In the genomic region with DNA sequence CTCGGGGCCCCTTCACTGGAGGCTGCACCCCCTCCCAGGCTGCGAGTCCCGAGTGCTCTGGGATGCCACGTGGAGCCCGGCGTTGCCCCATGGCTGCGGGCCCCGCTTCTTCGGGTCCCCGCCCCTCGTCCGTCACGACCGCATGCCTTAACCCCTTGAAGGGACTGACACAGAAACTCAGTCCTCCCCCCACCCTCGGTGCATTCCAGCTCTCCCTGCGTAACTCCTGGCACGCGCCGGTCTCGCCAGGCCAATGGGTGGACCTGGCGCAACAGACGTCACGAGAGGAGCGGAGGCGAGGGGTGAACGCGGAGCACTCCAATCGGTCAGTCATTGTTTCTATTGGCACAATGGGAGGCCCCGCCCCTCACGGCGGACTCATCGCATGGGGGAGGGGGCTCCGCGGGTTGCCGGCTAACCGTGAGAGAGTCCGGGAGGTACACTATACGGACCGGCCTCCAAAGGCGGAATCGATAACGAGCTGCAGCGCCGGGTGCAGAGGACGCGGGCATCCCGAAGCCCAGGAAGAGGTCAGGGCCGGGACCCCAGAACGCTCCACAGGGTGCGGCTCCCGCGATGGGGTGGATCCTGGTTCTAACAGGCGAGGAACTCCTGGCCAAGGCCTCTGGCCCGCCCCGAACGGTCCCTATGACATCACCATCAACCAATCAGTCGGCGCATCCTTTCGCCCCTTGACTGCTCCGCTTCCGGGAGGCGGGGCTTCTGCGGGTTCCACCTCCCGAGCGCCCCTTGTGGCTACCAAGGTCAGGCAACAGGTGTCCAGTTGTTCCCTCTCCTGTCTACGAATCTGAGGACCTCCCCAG, we compare ENCODE assay signal across 8 cellular contexts. TPM values are rescaled to one million over a fixed set of nuclear protein-coding genes. Genes with fewer than 3 reads are reported as not detected.
DNase-seq lines count a peak whose midpoint lies in the region; ATAC-seq and TF ChIP-seq lines count a peak whose summit lies in the region.

No MANE protein-coding gene starts in this region.

- H3K9me3 ChIP-seq in left ventricle myocardium inferior (replicated peaks) (no peaks in the 10 kb centered on the region), upper lobe of right lung (no peaks in the 10 kb centered on the region)

- peaks cover 33% of the 10 kb centered on the region for H3K4me1 ChIP-seq in left ventricle myocardium inferior
- H3K4me1 ChIP-seq in upper lobe of right lung, result peaks cover 19% of the 10 kb centered on the region

- CTCF ChIA-PET in T-cell (lab: Charles Lee), result no interaction called here

- H3K4me1 Mint-ChIP-seq in T-cell, result peaks cover 14 to 26% (median 18%) of the 10 kb centered on the region in 3 donors

- peaks cover 19 to 25% of the 10 kb centered on the region in 2 donors for H3K27me3 Mint-ChIP-seq in T-cell

- ATAC-seq in HG02610 (IDR thresholded peaks at IDR 0.05; ENCODE audit: unreplicated experiment), result peak; percentile 87
- peak; percentile 74 to 84 (median 80) for ATAC-seq in T-cell (replicated peaks in 1 of 4)
- peak; percentile 90 for ATAC-seq in upper lobe of right lung

- peak overlapping the region in 1 of 2 donors; percentile 27 for H3K27ac Mint-ChIP-seq in T-cell

- H3K27ac ChIP-seq in left ventricle myocardium inferior (replicated peaks) (peak overlapping the region; percentile 81), upper lobe of right lung (peak overlapping the region; percentile 66)

- POLR2A ChIA-PET in T-cell (lab: Charles Lee), result no interaction called here

- TF ChIP-seq CTCF in GM12865 (IDR thresholded peaks at IDR 0.05; ENCODE audit: insufficient read depth, low read depth, low read length, missing control alignments), result peak; percentile 89
- TF ChIP-seq CTCF in left ventricle myocardium inferior (IDR thresholded peaks at IDR 0.05; ENCODE audit: borderline replicate concordance), result peak; percentile 69
- peak; percentile 61 for TF ChIP-seq CTCF in upper lobe of right lung (IDR thresholded peaks at IDR 0.05)

- H3K27me3 ChIP-seq in left ventricle myocardium inferior (ENCODE audit: low read depth), result peaks cover 50% of the 10 kb centered on the region
- peaks cover 31% of the 10 kb centered on the region for H3K27me3 ChIP-seq in upper lobe of right lung

- H3K36me3 ChIP-seq in left ventricle myocardium inferior, result no peaks in the 10 kb centered on the region
- H3K36me3 ChIP-seq in upper lobe of right lung, result no peaks in the 10 kb centered on the region

- intact Hi-C loops in left ventricle myocardium inferior (cut with micrococcal nuclease) (no loop called here), posterior vena cava (cut with DNase I) (no loop called here), upper lobe of right lung (cut with DNase I) (no loop called here)

- DNase-seq in GM12865 (ENCODE audit: low read depth), result peak; percentile 98
- peak; percentile 73 for DNase-seq in NCI-H1417 treated with DMSO at 0.1 percent for 48 hours (lab: John Stamatoyannopoulos, UW)
- DNase-seq in T-cell, result peak; percentile 49 to 87 (median 76)
- peak; percentile 66 to 97 (median 93) for DNase-seq in amygdala (lab: John Stamatoyannopoulos, UW)
- peak; percentile 86 for DNase-seq in left ventricle myocardium inferior
- DNase-seq in posterior vena cava (ENCODE audit: low spot score), result peak; percentile 98
- DNase-seq in upper lobe of right lung, result peak; percentile 93

- peak overlapping the region; percentile 68 to 78 (median 78) for H3K4me3 Mint-ChIP-seq in T-cell

- no peaks in the 10 kb centered on the region for H3K36me3 Mint-ChIP-seq in T-cell

- H3K9me3 Mint-ChIP-seq in T-cell, result no peaks in the 10 kb centered on the region

- H3K4me3 ChIP-seq in GM12865 (ENCODE audit: low read depth, low read length), result peak overlapping the region; percentile 72
- H3K4me3 ChIP-seq in left ventricle myocardium inferior, result peak overlapping the region; percentile 68
- H3K4me3 ChIP-seq in upper lobe of right lung, result peak overlapping the region; percentile 61

RNA-seq across cellular contexts. Expression of gene CELSR3, which starts 1.0 kb away (rescaled TPM):
- total RNA-seq in T-cell (1 to 10 TPM; 5.6 to 7.4 (median 6.2) TPM), left ventricle myocardium inferior (0.14 TPM), posterior vena cava (under 1 TPM; 0.65 to 0.67 TPM), upper lobe of right lung (1.2 TPM)

RNA-seq across cellular contexts. Expression of gene NCKIPSD, which starts 22.0 kb away (rescaled TPM):
- 10 to 100 TPM; 17.4 to 23.4 (median 20.4) TPM for total RNA-seq in T-cell
- 17.0 TPM for total RNA-seq in left ventricle myocardium inferior
- 10 to 100 TPM; 14.0 to 19.8 TPM for total RNA-seq in posterior vena cava
- 18.3 TPM for total RNA-seq in upper lobe of right lung

RNA-seq across cellular contexts. Expression of gene SLC26A6, which starts 28.4 kb away (rescaled TPM):
- total RNA-seq in T-cell, result 10 to 100 TPM; 16.2 to 36.4 (median 29.2) TPM
- total RNA-seq in left ventricle myocardium inferior, result 12.9 TPM
- 10 to 100 TPM in 1 of 2 donors, 1 to 10 TPM in 1; 7.0 to 11.7 TPM for total RNA-seq in posterior vena cava
- 19.9 TPM for total RNA-seq in upper lobe of right lung

RNA-seq across cellular contexts. Expression of gene TMEM89, which starts 42.1 kb away (rescaled TPM):
- total RNA-seq in T-cell (under 1 TPM in 1 of 5 donors, not detected in 4; 0.39 TPM), left ventricle myocardium inferior (not detected), posterior vena cava (not detected), upper lobe of right lung (not detected)

RNA-seq across cellular contexts. Expression of gene IP6K2, which starts 53.3 kb away (rescaled TPM):
- 10 to 100 TPM; 69.0 to 95.7 (median 77.6) TPM for total RNA-seq in T-cell
- 23.5 TPM for total RNA-seq in left ventricle myocardium inferior
- total RNA-seq in posterior vena cava, result 10 to 100 TPM; 24.6 to 33.1 TPM
- total RNA-seq in upper lobe of right lung, result 44.2 TPM

Comparison
In these comparisons a context has a peak if more than half of its experiments do, and no peak if none do; other contexts are left out.
1. Peak in every context shown above with its lines: DNase-seq, ATAC-seq, H3K4me3 ChIP-seq and H3K27ac ChIP-seq.